Comparison of ENCODE assay signal across 8 cellular contexts in the genomic region with DNA sequence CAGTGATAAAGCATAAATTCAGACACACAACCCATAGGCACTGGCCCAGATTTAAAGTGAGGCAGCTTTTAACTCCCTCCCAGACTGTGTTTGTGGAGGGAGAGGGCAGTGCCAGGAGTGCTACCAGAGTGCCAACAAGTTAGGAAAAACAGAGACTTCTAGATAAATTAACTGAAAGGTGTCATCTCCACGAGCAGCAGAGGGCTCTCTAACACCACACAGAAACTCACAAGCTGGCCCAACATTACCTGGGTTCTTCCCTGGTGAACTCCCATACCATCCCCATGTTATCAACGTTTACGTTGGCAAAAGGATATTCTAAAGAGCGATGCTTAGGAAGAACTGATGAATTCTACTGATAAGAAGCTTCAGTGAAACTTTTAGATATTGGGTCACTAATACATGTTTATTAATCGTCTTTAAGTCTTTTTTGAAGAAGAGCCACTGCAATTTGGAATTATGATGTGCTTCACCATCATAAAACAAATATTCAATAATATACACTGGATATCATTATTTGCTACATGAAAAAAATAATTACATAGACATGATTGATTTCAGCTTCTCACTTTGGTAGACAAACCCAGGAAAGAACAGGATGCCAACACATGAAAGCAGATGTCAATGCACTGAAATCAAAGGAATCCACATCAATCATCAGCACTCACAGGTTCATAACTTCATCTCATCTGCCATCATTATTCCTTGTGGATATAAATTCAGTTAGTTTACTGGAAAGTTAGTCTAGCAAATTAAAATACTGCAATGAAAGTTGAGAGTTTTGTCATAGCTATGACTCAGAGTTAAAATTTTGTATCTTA.
DNase-seq lines count a peak whose midpoint lies in the region; ATAC-seq and TF ChIP-seq lines count a peak whose summit lies in the region.

No MANE protein-coding gene starts in this region.

- 26 to 39% (median 33%) methylated on average over 5 of the region's 5 CpGs for whole genome bisulfite sequencing in psoas muscle, 3 donors

- H4K20me1 ChIP-seq in DND-41 (ENCODE audit: insufficient read depth, low read length) = no peaks in the 10 kb centered on the region

- no peak overlapping the region for H2AFZ ChIP-seq in DND-41 (ENCODE audit: low read depth, low read length)

- H3K9ac ChIP-seq in DND-41 (ENCODE audit: low read depth, low read length) = no peak overlapping the region

- H3K9me3 ChIP-seq in DND-41 (ENCODE audit: insufficient read depth, low read length, severe bottlenecking) (no peaks in the 10 kb centered on the region), psoas muscle (no peaks in the 10 kb centered on the region)

- intact Hi-C loops in head of caudate nucleus (cut with DNase I) (loop anchor here (5.0 kb wide), 1 partner anchor 203 kb away; no protein-coding TSS in a partner anchor), psoas muscle (cut with DNase I) (loop anchor here in 1 of 2 donors (1.0 kb wide), 1 partner anchor 205 kb away; no protein-coding TSS in a partner anchor)

- H3K36me3 ChIP-seq in DND-41 (ENCODE audit: insufficient read depth, low read length) = no peaks in the 10 kb centered on the region
- H3K36me3 ChIP-seq in psoas muscle (ENCODE audit: insufficient read depth in 1 of 2, low read depth in 1 of 2) = no peaks in the 10 kb centered on the region

- DNase-seq in DND-41 (peak; percentile 39), HK-2 (ENCODE audit: unreplicated experiment) (peak; percentile 31), NOMO-1 treated with DMSO at 0.1 percent for 48 hours (lab: John Stamatoyannopoulos, UW; ENCODE audit: unreplicated experiment) (peak; percentile 23), head of caudate nucleus (peak in 40 of 42 donors; percentile 5 to 79 (median 52)), psoas muscle (peak; percentile 18 to 52)
- peak; percentile 74 for DNase-seq in activated effector memory CD4-positive, alpha-beta T cell treated with anti-CD3 and anti-CD28 coated beads, Interleukin-2, amount 50 U/mL, for 16 hours

- H3K4me2 ChIP-seq in DND-41 (ENCODE audit: insufficient read depth, low read length) = no peak overlapping the region

- TF ChIP-seq CTCF in DND-41 (IDR thresholded peaks at IDR 0.05; ENCODE audit: borderline replicate concordance, extremely low read depth, low read length, poor library complexity, severe bottlenecking) = peak; percentile 67
- peak; percentile 78 for TF ChIP-seq CTCF in psoas muscle (IDR thresholded peaks at IDR 0.05)

- H3K27me3 ChIP-seq in DND-41 (ENCODE audit: insufficient read depth, low read length, poor library complexity) = no peaks in the 10 kb centered on the region
- no peaks in the 10 kb centered on the region for H3K27me3 ChIP-seq in psoas muscle (ENCODE audit: insufficient read depth in 3 of 3, low read length in 2 of 3)

- H3K4me1 ChIP-seq in DND-41 (ENCODE audit: insufficient read depth, low read length) (peaks cover 37% of the 10 kb centered on the region), psoas muscle (peaks cover 44% of the 10 kb centered on the region)

- H3K4me3 ChIP-seq in DND-41 (ENCODE audit: low read depth in 1 of 2, low read length in 2 of 2) (no peak overlapping the region), psoas muscle (peak overlapping the region; percentile 77)

- no peak for ATAC-seq in DND-41 (ENCODE audit: insufficient read depth, low read depth)
- peak; percentile 17 to 65 (median 58) for ATAC-seq in psoas muscle
- no peak for ATAC-seq in HG03159 (IDR thresholded peaks at IDR 0.05; ENCODE audit: unreplicated experiment)
- no peak for ATAC-seq in GM19023 (IDR thresholded peaks at IDR 0.05; ENCODE audit: unreplicated experiment)

- H3K27ac ChIP-seq in DND-41 (ENCODE audit: low read length) (no peak overlapping the region), psoas muscle (no peak overlapping the region)

- no peaks in the 10 kb centered on the region for H3K79me2 ChIP-seq in DND-41 (ENCODE audit: insufficient read depth, low read length)

Comparison
In these comparisons a context has a peak if more than half of its experiments do, and no peak if none do; other contexts are left out.
1. ATAC-seq: peak in psoas muscle (4 of 4); none in DND-41 (single experiment), HG03159 (single experiment) and GM19023 (single experiment).
2. DNase-seq: peak in every context shown above with its lines; median percentile 74 in activated effector memory CD4-positive, alpha-beta T cell treated with anti-CD3 and anti-CD28 coated beads, Interleukin-2, amount 50 U/mL, for 16 hours; 52 in head of caudate nucleus; 39 in DND-41; 35 in psoas muscle; 31 in HK-2; 23 in NOMO-1 treated with DMSO at 0.1 percent for 48 hours.